Comparison of ENCODE assay signal across 23 cellular contexts in the genomic region with DNA sequence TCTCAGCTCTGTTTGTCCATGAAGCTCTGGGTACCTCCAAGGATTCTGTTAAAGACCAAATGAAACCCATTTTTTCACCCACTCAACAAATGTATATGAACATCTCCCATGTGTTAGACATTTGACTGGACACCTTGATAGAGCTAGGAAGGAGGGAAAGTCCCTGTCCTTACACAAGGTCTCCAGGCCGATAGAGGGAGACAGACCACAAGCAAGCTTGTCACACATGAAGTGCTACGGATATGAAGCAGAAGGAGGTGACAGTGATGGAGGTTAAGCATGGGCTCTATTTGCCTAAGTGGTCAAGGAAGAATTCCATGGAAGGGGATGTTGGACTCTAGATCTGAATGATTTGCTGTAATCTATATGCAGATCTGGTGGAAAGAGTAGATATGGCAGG.
A peak's percentile ranks its signal among the peaks of the same experiment; 100 is the strongest.
DNase-seq lines count a peak whose midpoint lies in the region; ATAC-seq, FAIRE-seq and TF ChIP-seq lines count a peak whose summit lies in the region.
"Had no signal": no experiment of that assay in that cellular context is flagged by ENCODE, and none has a peak within 500 bp of the region (broad histone marks: within the 10 kb centered on the region; RNA-seq: fewer than 3 reads in every experiment).

No MANE protein-coding gene starts in this region.

- no peak overlapping the region for H3K4me3 ChIP-seq in OCI-LY7 (ENCODE audit: low read depth, low read length, poor library complexity, severe bottlenecking)
- H3K4me3 ChIP-seq: GM23248, heart left ventricle, left lung had no signal

- ATAC-seq in left ventricle myocardium superior, result peak; percentile 21
- no peak for ATAC-seq in left cardiac atrium
- ATAC-seq in stimulated activated naive CD8-positive, alpha-beta T cell treated with anti-CD3 and anti-CD28 coated beads, Interleukin-15, Interleukin-2, amounts not matched to agents 100 U/mL and 50 U/mL, for 24 hours, result no peak
- no peak for ATAC-seq in HG02678 (IDR thresholded peaks at IDR 0.05; ENCODE audit: unreplicated experiment)
- ATAC-seq: activated CD8-positive, alpha-beta T cell treated with anti-CD3 and anti-CD28 coated beads for 36 hours; left lung; SK-N-SH treated with all-trans-retinoic acid at 6 μM for 48 hours; stimulated activated effector memory CD8-positive, alpha-beta T cell treated with anti-CD3 and anti-CD28 coated beads, Interleukin-12 subunit alpha, Interleukin-12 subunit beta, amount 100 ng/mL, for 72 hours had no signal

- H3K27ac Mint-ChIP-seq in activated naive CD8-positive, alpha-beta T cell treated with anti-CD3 and anti-CD28 coated beads for 36 hours, result no peak overlapping the region
- H3K27ac Mint-ChIP-seq: activated CD8-positive, alpha-beta T cell treated with anti-CD3 and anti-CD28 coated beads for 36 hours; CD14-positive monocyte; nephron progenitor cell; stimulated activated effector memory CD8-positive, alpha-beta T cell treated with anti-CD3 and anti-CD28 coated beads, Interleukin-12 subunit alpha, Interleukin-12 subunit beta, amount 100 ng/mL, for 72 hours had no signal

- no TSS peak for BruUV-seq in OCI-LY7 (replicated peaks; lab: Mats Ljungman, UMichigan)

- H3K36me3 ChIP-seq in OCI-LY7 (ENCODE audit: insufficient read depth, low read length), result no peaks in the 10 kb centered on the region
- H3K36me3 ChIP-seq: left lung had no signal

- H3K27ac ChIP-seq in OCI-LY7 (ENCODE audit: low read depth, low read length, poor library complexity, severe bottlenecking), result no peak overlapping the region
- H3K27ac ChIP-seq: GM23248, heart left ventricle, left lung had no signal

- H3K4me3 Mint-ChIP-seq in activated naive CD8-positive, alpha-beta T cell treated with anti-CD3 and anti-CD28 coated beads for 36 hours, result no peak overlapping the region
- H3K4me3 Mint-ChIP-seq: activated CD8-positive, alpha-beta T cell treated with anti-CD3 and anti-CD28 coated beads for 36 hours; CD14-positive monocyte; nephron progenitor cell; stimulated activated effector memory CD8-positive, alpha-beta T cell treated with anti-CD3 and anti-CD28 coated beads, Interleukin-12 subunit alpha, Interleukin-12 subunit beta, amount 100 ng/mL, for 72 hours had no signal

- H4K20me1 ChIP-seq in OCI-LY7 (ENCODE audit: insufficient read depth, low read length), result no peaks in the 10 kb centered on the region

- no peaks in the 10 kb centered on the region for H3K79me2 ChIP-seq in OCI-LY7 (ENCODE audit: insufficient read depth, low read depth, low read length)

- DNase-seq in left ventricle myocardium superior, result no peak
- DNase-seq in left cardiac atrium, result no peak
- DNase-seq in GM18507 (ENCODE audit: extremely low spot score, insufficient read length, low read depth), result no peak
- DNase-seq in OCI-LY7 (ENCODE audit: low spot score), result peak; percentile 11
- no peak for DNase-seq in urothelium cell line (ENCODE audit: low spot score)
- DNase-seq in stimulated activated naive CD8-positive, alpha-beta T cell treated with anti-CD3 and anti-CD28 coated beads, Interleukin-15, Interleukin-2, amounts not matched to agents 100 U/mL and 50 U/mL, for 24 hours, result no peak
- DNase-seq in activated naive CD8-positive, alpha-beta T cell treated with anti-CD3 and anti-CD28 coated beads for 36 hours, result no peak
- DNase-seq: activated CD8-positive, alpha-beta T cell treated with anti-CD3 and anti-CD28 coated beads for 36 hours; activated naive CD4-positive, alpha-beta T cell; activated T-cell treated with anti-CD3 and anti-CD28 coated beads, Interleukin-2, amount 50 U/mL, for 1 hour; anterior cingulate cortex; DMS153; GM23248; heart left ventricle; left lung; NCI-H1092 treated with DMSO at 0.1 percent for 48 hours; NCI-H2081 treated with DMSO at 0.1 percent for 48 hours; nephron progenitor cell; T1000 had no signal

- no peaks in the 10 kb centered on the region for H3K4me1 Mint-ChIP-seq in activated naive CD8-positive, alpha-beta T cell treated with anti-CD3 and anti-CD28 coated beads for 36 hours
- H3K4me1 Mint-ChIP-seq: CD14-positive monocyte; stimulated activated effector memory CD8-positive, alpha-beta T cell treated with anti-CD3 and anti-CD28 coated beads, Interleukin-12 subunit alpha, Interleukin-12 subunit beta, amount 100 ng/mL, for 72 hours had no signal

- H3K4me1 ChIP-seq in OCI-LY7 (ENCODE audit: insufficient read depth, low read length, poor library complexity, severe bottlenecking), result no peaks in the 10 kb centered on the region
- H3K4me1 ChIP-seq: heart left ventricle, left lung had no signal

- H3K4me2 ChIP-seq in OCI-LY7 (ENCODE audit: low read length), result no peak overlapping the region

- peak; percentile 55; the same call in 1 of the 2 replicates for TF ChIP-seq CTCF in OCI-LY7 (conservative IDR thresholded peaks at IDR 0.05; ENCODE audit: low read length)

- POLR2A ChIA-PET in OCI-LY7 (lab: Charles Lee), result no interaction called here

- FAIRE-seq in GM18507 (lab: Jason Lieb, UNC), result peak; percentile 35
- peak; percentile 76 for FAIRE-seq in urothelium cell line (lab: Jason Lieb, UNC)

- H3K9me3 ChIP-seq in OCI-LY7 (ENCODE audit: low read length), result no peaks in the 10 kb centered on the region
- H3K9me3 ChIP-seq: heart left ventricle, left lung had no signal

- CTCF ChIA-PET in OCI-LY7 (lab: Charles Lee; ENCODE audit: unreplicated experiment), result no interaction called here

- intact Hi-C loops in left ventricle myocardium superior (cut with micrococcal nuclease), result no loop called here
- intact Hi-C loops in left cardiac atrium (cut with DNase I), result no loop called here
- intact Hi-C loops in OCI-LY7 (cut with micrococcal nuclease; ENCODE audit: unreplicated experiment), result no loop called here

- H3K9me3 Mint-ChIP-seq in activated naive CD8-positive, alpha-beta T cell treated with anti-CD3 and anti-CD28 coated beads for 36 hours, result no peaks in the 10 kb centered on the region
- H3K9me3 Mint-ChIP-seq: activated CD8-positive, alpha-beta T cell treated with anti-CD3 and anti-CD28 coated beads for 36 hours; nephron progenitor cell; stimulated activated effector memory CD8-positive, alpha-beta T cell treated with anti-CD3 and anti-CD28 coated beads, Interleukin-12 subunit alpha, Interleukin-12 subunit beta, amount 100 ng/mL, for 72 hours had no signal

- H3K36me3 Mint-ChIP-seq in activated naive CD8-positive, alpha-beta T cell treated with anti-CD3 and anti-CD28 coated beads for 36 hours, result no peaks in the 10 kb centered on the region
- H3K36me3 Mint-ChIP-seq: CD14-positive monocyte; stimulated activated effector memory CD8-positive, alpha-beta T cell treated with anti-CD3 and anti-CD28 coated beads, Interleukin-12 subunit alpha, Interleukin-12 subunit beta, amount 100 ng/mL, for 72 hours had no signal

- peaks cover 4% of the 10 kb centered on the region for H3K27me3 Mint-ChIP-seq in activated naive CD8-positive, alpha-beta T cell treated with anti-CD3 and anti-CD28 coated beads for 36 hours

- H3K9me2 ChIP-seq in OCI-LY7 (ENCODE audit: insufficient read depth, low read length), result no peaks in the 10 kb centered on the region

- H2AFZ ChIP-seq in OCI-LY7 (ENCODE audit: low read length), result no peak overlapping the region
- H2AFZ ChIP-seq: GM23248 had no signal
